Comparison of ENCODE assay signal across 12 cellular contexts in the genomic region with DNA sequence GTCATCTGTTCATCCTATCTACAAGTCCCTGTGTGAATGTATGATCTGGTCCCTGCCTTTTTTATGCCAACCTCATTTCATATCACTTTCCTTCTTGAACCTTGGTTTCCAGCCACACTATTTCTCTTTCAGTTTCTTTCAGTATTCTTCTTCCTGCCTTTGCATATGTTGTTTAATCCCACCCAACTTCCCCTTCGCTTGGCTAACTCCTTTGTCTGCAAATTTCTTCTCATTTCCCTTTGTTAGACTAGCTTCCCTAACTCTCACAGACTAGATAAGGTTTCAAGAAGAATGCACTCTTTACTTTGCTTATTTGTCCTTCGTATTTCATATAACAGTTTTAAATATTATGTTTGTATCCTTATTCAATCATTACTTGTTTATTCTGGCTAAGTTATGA.
"Had no signal": no experiment of that assay in that cellular context is flagged by ENCODE, and none has a peak within 500 bp of the region (broad histone marks: within the 10 kb centered on the region; RNA-seq: fewer than 3 reads in every experiment).

No MANE protein-coding gene starts in this region.

- H3K36me3 Mint-ChIP-seq: naive thymus-derived CD8-positive, alpha-beta T cell had no signal

- H3K4me3 Mint-ChIP-seq: activated CD8-positive, alpha-beta T cell treated with anti-CD3 and anti-CD28 coated beads for 36 hours; activated T-cell treated with anti-CD3 and anti-CD28 coated beads, Interleukin-2, amount 50 U/mL, for 72 hours; naive thymus-derived CD8-positive, alpha-beta T cell had no signal

- H3K27ac Mint-ChIP-seq: activated CD8-positive, alpha-beta T cell treated with anti-CD3 and anti-CD28 coated beads for 36 hours; activated T-cell treated with anti-CD3 and anti-CD28 coated beads, Interleukin-2, amount 50 U/mL, for 72 hours; naive thymus-derived CD8-positive, alpha-beta T cell had no signal

- H3K27me3 Mint-ChIP-seq: activated CD8-positive, alpha-beta T cell treated with anti-CD3 and anti-CD28 coated beads for 36 hours; naive thymus-derived CD8-positive, alpha-beta T cell had no signal

- DNase-seq: activated CD8-positive, alpha-beta memory T cell treated with anti-CD3 and anti-CD28 coated beads, Interleukin-2, amount 50 U/mL, for 4 hours; activated CD8-positive, alpha-beta T cell treated with anti-CD3 and anti-CD28 coated beads for 36 hours; activated gamma-delta T cell treated with Interleukin-2 at 50 U/mL for 16 hours; activated T-cell treated with anti-CD3 and anti-CD28 coated beads, Interleukin-2, amount 50 U/mL, for 72 hours; dorsolateral prefrontal cortex; foreskin keratinocyte; head of caudate nucleus; left colon; mucosa of descending colon; naive thymus-derived CD8-positive, alpha-beta T cell; stimulated activated CD4-positive, alpha-beta T cell treated with anti-CD3 and anti-CD28 coated beads, Interleukin-12 subunit alpha, Interleukin-12 subunit beta, amount 100 ng/mL, for 4 hours; stimulated activated naive CD8-positive, alpha-beta T cell treated with anti-CD3 and anti-CD28 coated beads, Interleukin-15, Interleukin-2, amounts not matched to agents 100 U/mL and 50 U/mL, for 24 hours had no signal

- H3K4me1 Mint-ChIP-seq: naive thymus-derived CD8-positive, alpha-beta T cell had no signal

- H3K9me3 Mint-ChIP-seq: activated CD8-positive, alpha-beta T cell treated with anti-CD3 and anti-CD28 coated beads for 36 hours had no signal
